Comparison of ENCODE assay signal across 21 cellular contexts in genomic region chr7:99674995-99675742, GRCh38. TPM values are rescaled to one million over a fixed set of nuclear protein-coding genes. Genes with fewer than 3 reads are reported as not detected.
DNase-seq lines count a peak whose midpoint lies in the region; ATAC-seq lines count a peak whose summit lies in the region.
"Had no signal": no experiment of that assay in that cellular context is flagged by ENCODE, and none has a peak within 500 bp of the region (broad histone marks: within the 10 kb centered on the region; RNA-seq: fewer than 3 reads in every experiment).

No MANE protein-coding gene starts in this region.

- no peak overlapping the region for H3K27ac ChIP-seq in aorta (ENCODE audit: low read depth in 1 of 2, low read length in 2 of 2)
- H3K27ac ChIP-seq: lower lobe of right lung, neutrophil, testis had no signal

- no peak overlapping the region for H3K4me3 ChIP-seq in aorta (ENCODE audit: low read length in 2 of 2)
- H3K4me3 ChIP-seq: GM12878, lower lobe of right lung, testis had no signal

- H3K4me1 ChIP-seq in aorta (ENCODE audit: control insufficient read depth in 1 of 2, insufficient read depth in 2 of 2, low read length in 2 of 2), result no peaks in the 10 kb centered on the region
- H3K4me1 ChIP-seq: testis had no signal

- intact Hi-C loops in aorta (cut with DNase I), result no loop called here

- H3K36me3 ChIP-seq in aorta (ENCODE audit: control insufficient read depth in 1 of 2, insufficient read depth in 2 of 2, low read length in 1 of 2), result no peaks in the 10 kb centered on the region
- H3K36me3 ChIP-seq: neutrophil had no signal

- no peaks in the 10 kb centered on the region for H3K27me3 Mint-ChIP-seq in stimulated activated naive CD8-positive, alpha-beta T cell treated with anti-CD3 and anti-CD28 coated beads, Interleukin-15, Interleukin-2, amounts not matched to agents 100 ng/mL and 50 ng/mL, for 24 hours
- H3K27me3 Mint-ChIP-seq in T-helper 2 cell treated with Interferon-gamma antibody and Interleukin-4, amounts not matched to agents 5 μg/mL and 100 μg/mL, for 36 hours (ENCODE audit: low read depth), result no peaks in the 10 kb centered on the region
- H3K27me3 Mint-ChIP-seq in effector memory CD8-positive, alpha-beta T cell, result no peaks in the 10 kb centered on the region

- H3K27ac Mint-ChIP-seq in stimulated activated naive CD8-positive, alpha-beta T cell treated with anti-CD3 and anti-CD28 coated beads, Interleukin-15, Interleukin-2, amounts not matched to agents 100 ng/mL and 50 ng/mL, for 24 hours, result peak overlapping the region; percentile 69
- peak overlapping the region; percentile 70 for H3K27ac Mint-ChIP-seq in T-helper 2 cell treated with Interferon-gamma antibody and Interleukin-4, amounts not matched to agents 5 μg/mL and 100 μg/mL, for 36 hours
- H3K27ac Mint-ChIP-seq in effector memory CD8-positive, alpha-beta T cell, result peak overlapping the region; percentile 33 to 57

- H3K36me3 Mint-ChIP-seq in stimulated activated naive CD8-positive, alpha-beta T cell treated with anti-CD3 and anti-CD28 coated beads, Interleukin-15, Interleukin-2, amounts not matched to agents 100 ng/mL and 50 ng/mL, for 24 hours (ENCODE audit: low read depth), result no peaks in the 10 kb centered on the region
- H3K36me3 Mint-ChIP-seq in T-helper 2 cell treated with Interferon-gamma antibody and Interleukin-4, amounts not matched to agents 5 μg/mL and 100 μg/mL, for 36 hours (ENCODE audit: low read depth), result no peaks in the 10 kb centered on the region
- no peaks in the 10 kb centered on the region for H3K36me3 Mint-ChIP-seq in effector memory CD8-positive, alpha-beta T cell (ENCODE audit: insufficient read depth)

- no peaks in the 10 kb centered on the region for H3K9me3 ChIP-seq in aorta (ENCODE audit: control insufficient read depth, low read length)
- H3K9me3 ChIP-seq: lower lobe of right lung, neutrophil, testis had no signal

- H3K27me3 ChIP-seq in aorta (ENCODE audit: control insufficient read depth in 1 of 2, insufficient read depth in 2 of 2, low read length in 1 of 2), result no peaks in the 10 kb centered on the region
- H3K27me3 ChIP-seq: testis had no signal

- DNase-seq in stimulated activated naive CD8-positive, alpha-beta T cell treated with anti-CD3 and anti-CD28 coated beads, Interleukin-15, Interleukin-2, amounts not matched to agents 100 U/mL and 50 U/mL, for 24 hours, result no peak
- DNase-seq in T-helper 2 cell treated with Interferon-gamma antibody and Interleukin-4, amounts not matched to agents 5 μg/mL and 100 μg/mL, for 36 hours (ENCODE audit: low spot score), result no peak
- DNase-seq in effector memory CD8-positive, alpha-beta T cell, result no peak
- DNase-seq in aorta (no peak), GM19240 (ENCODE audit: insufficient read length, low spot score) (no peak), NCI-H748 treated with DMSO at 0.1 percent for 48 hours (lab: John Stamatoyannopoulos, UW) (no peak)
- DNase-seq: activated CD4-positive, alpha-beta T cell treated with anti-CD3 and anti-CD28 coated beads for 48 hours; amniotic stem cell; cortex of kidney; DMS79 treated with DMSO at 0.1 percent for 48 hours; kidney; lower lobe of right lung; NCI-H1694; NCI-H774; SHP77; testis had no signal

- no peak overlapping the region for H3K4me3 Mint-ChIP-seq in stimulated activated naive CD8-positive, alpha-beta T cell treated with anti-CD3 and anti-CD28 coated beads, Interleukin-15, Interleukin-2, amounts not matched to agents 100 ng/mL and 50 ng/mL, for 24 hours
- peak overlapping the region; percentile 17 for H3K4me3 Mint-ChIP-seq in T-helper 2 cell treated with Interferon-gamma antibody and Interleukin-4, amounts not matched to agents 5 μg/mL and 100 μg/mL, for 36 hours
- H3K4me3 Mint-ChIP-seq in effector memory CD8-positive, alpha-beta T cell, result peak overlapping the region in 1 of 2 donors; percentile 7

- no peaks in the 10 kb centered on the region for H3K9me3 Mint-ChIP-seq in stimulated activated naive CD8-positive, alpha-beta T cell treated with anti-CD3 and anti-CD28 coated beads, Interleukin-15, Interleukin-2, amounts not matched to agents 100 ng/mL and 50 ng/mL, for 24 hours
- no peaks in the 10 kb centered on the region for H3K9me3 Mint-ChIP-seq in T-helper 2 cell treated with Interferon-gamma antibody and Interleukin-4, amounts not matched to agents 5 μg/mL and 100 μg/mL, for 36 hours
- H3K9me3 Mint-ChIP-seq in effector memory CD8-positive, alpha-beta T cell, result no peaks in the 10 kb centered on the region

- peaks cover 26% of the 10 kb centered on the region for H3K4me1 Mint-ChIP-seq in stimulated activated naive CD8-positive, alpha-beta T cell treated with anti-CD3 and anti-CD28 coated beads, Interleukin-15, Interleukin-2, amounts not matched to agents 100 ng/mL and 50 ng/mL, for 24 hours (ENCODE audit: low read depth)
- H3K4me1 Mint-ChIP-seq in T-helper 2 cell treated with Interferon-gamma antibody and Interleukin-4, amounts not matched to agents 5 μg/mL and 100 μg/mL, for 36 hours (ENCODE audit: low read depth), result peaks cover 12% of the 10 kb centered on the region
- peaks cover 5 to 8% of the 10 kb centered on the region in 2 donors for H3K4me1 Mint-ChIP-seq in effector memory CD8-positive, alpha-beta T cell (ENCODE audit: low read depth in 2 of 2)

- ATAC-seq in stimulated activated naive CD8-positive, alpha-beta T cell treated with anti-CD3 and anti-CD28 coated beads, Interleukin-15, Interleukin-2, amounts not matched to agents 100 U/mL and 50 U/mL, for 24 hours, result no peak
- no peak for ATAC-seq in effector memory CD8-positive, alpha-beta T cell (replicated peaks)
- no peak for ATAC-seq in aorta (ENCODE audit: low FRiP score)
- ATAC-seq: GM12878, lower lobe of right lung had no signal

- WGBS in aorta, 2 donors, result 56 to 60% methylated on average over 2 of the region's 2 CpGs

RNA-seq across cellular contexts. Expression of gene CYP3A5, which starts 4.6 kb away (rescaled TPM):
- total RNA-seq in aorta, result 1 to 10 TPM in 1 of 2 donors, not detected in 1; 3.4 TPM
- polyA plus RNA-seq in aorta, result 10 to 100 TPM in 1 of 2 donors, under 1 TPM in 1; 0.61 to 24.3 TPM
- total RNA-seq: pulmonary artery endothelial cell had no signal

RNA-seq across cellular contexts. Expression of gene ZSCAN25, which starts 58.4 kb away (rescaled TPM):
- 10 to 100 TPM; 16.2 to 22.5 TPM for total RNA-seq in aorta
- polyA plus RNA-seq in aorta, result 1 to 10 TPM; 2.1 to 7.4 TPM

RNA-seq across cellular contexts. Expression of gene CYP3A7, which starts 59.8 kb away (rescaled TPM):
- not detected for total RNA-seq in aorta
- polyA plus RNA-seq in aorta, result under 1 TPM in 1 of 2 donors, not detected in 1; 0.05 TPM
- total RNA-seq: bronchial epithelial cell, kidney, pulmonary artery endothelial cell, testis had no signal
